In the genomic region with DNA sequence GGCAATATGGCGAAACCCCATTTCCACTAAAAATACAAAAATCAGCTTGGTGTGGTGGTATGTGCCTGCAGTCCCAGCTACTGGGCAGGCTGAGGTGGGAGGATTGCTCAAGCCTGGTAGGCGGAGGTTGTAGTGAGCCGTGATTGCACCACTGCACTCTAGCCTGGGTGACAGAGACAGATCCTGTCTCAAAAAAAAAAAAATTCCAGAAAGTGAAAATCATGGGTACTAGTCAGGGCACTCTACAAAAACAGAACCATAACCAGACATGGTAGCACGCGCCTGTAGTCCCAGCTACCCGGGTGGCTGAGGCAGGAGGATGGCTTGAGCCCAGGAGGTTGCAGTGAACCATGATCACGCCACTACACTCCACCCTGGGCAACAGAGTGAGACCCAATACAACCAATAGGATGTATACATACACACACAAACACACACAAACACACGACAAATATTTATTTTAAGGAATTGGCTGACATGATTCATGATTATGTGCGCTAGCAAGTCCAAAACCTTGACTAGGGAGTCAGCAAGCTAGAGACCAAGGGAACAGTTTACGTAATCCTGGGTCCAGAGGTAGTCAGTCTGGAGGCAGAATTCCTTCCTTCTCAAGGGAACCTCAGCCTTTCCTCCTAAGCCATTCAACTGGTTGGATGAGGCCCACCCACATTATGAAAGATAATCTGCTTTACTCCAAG, we compare ENCODE assay signal across 1 cellular context.
TF ChIP-seq lines count a peak whose summit lies in the region.

No MANE protein-coding gene starts in this region.

TF ChIP-seq in K562, 482 proteins besides CTCF, POLR2A, EP300 and RAD21:
- TF ChIP-seq CBX5 (IDR thresholded peaks at IDR 0.05; ENCODE audit: borderline replicate concordance, low read depth) (no peak), ZNF134 (CRISPR knock-in tag; conservative IDR thresholded peaks at IDR 0.05) (0 out of 2 replicates have a peak, but pooled peaks have one; percentile 34), CEBPB (tag; IDR thresholded peaks at IDR 0.05) (0 out of 2 replicates have a peak, but pooled peaks have one; percentile 23)
